Comparison of ENCODE assay signal across 20 cellular contexts in the genomic region with DNA sequence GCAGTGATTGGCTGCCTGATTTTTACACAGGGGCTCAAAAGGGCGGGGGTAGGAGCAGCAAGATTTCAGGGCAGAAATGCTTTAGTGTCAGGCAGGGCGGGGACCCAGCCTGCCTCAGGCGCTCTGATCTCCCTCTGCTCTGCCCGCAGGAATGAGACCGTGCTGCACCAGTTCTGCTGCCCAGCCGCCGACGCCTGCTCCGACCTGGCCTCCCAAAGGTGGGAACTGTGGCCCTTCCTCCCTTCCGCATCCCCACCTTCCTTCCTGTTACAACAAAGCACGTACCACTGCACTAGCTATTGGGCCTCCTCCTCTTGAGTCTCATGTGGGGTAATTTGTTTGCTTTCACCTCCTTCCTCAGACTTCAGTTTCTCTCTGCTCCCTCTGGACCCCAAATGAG. TPM values are rescaled to one million over a fixed set of nuclear protein-coding genes. Genes with fewer than 3 reads are reported as not detected.
A peak's percentile ranks its signal among the peaks of the same experiment; 100 is the strongest.
DNase-seq lines count a peak whose midpoint lies in the region; ATAC-seq, FAIRE-seq and TF ChIP-seq lines count a peak whose summit lies in the region.
"Had no signal": no experiment of that assay in that cellular context is flagged by ENCODE, and none has a peak within 500 bp of the region (broad histone marks: within the 10 kb centered on the region; RNA-seq: fewer than 3 reads in every experiment).

No MANE protein-coding gene starts in this region.

- H3K27ac ChIP-seq in H1 (ENCODE audit: low read depth, low read length) (no peak overlapping the region), mesenchymal stem cell (ENCODE audit: low read length, poor library complexity, severe bottlenecking) (peak overlapping the region; percentile 72), upper lobe of right lung (no peak overlapping the region)
- H3K27ac ChIP-seq: psoas muscle, transverse colon had no signal

- TF ChIP-seq EP300 in H1 (IDR thresholded peaks at IDR 0.05; ENCODE audit: borderline replicate concordance in 1 of 2, low read depth in 2 of 2, low read length in 2 of 2) = no peak

- H3K23me2 ChIP-seq in H1 (ENCODE audit: low read depth, low read length) = no peaks in the 10 kb centered on the region

- H3K9ac ChIP-seq in H1 (replicated peaks in 1 of 4; ENCODE audit: extremely low read depth in 1 of 4, low read depth in 3 of 4, low read length in 3 of 4) (no peak overlapping the region), mesenchymal stem cell (ENCODE audit: low read length) (no peak overlapping the region)

- peak overlapping the region; percentile 61 to 62 for H3K4me2 ChIP-seq in H1 (ENCODE audit: insufficient read depth in 1 of 2, low read depth in 2 of 2, low read length in 2 of 2)
- H3K4me2 ChIP-seq in mesenchymal stem cell (ENCODE audit: low read length, poor library complexity, severe bottlenecking) = peak overlapping the region; percentile 1

- 34% methylated on average over 11 of the region's 11 CpGs; no CpG with 5 or more reads in 1 of the 2 experiments for WGBS in H1 (ENCODE audit: extremely low coverage in 1 of 2, insufficient coverage in 1 of 2, insufficient read length in 1 of 2, insufficient replicate concordance in 2 of 2, low coverage in 1 of 2, low lambda C conversion rate in 2 of 2, missing lambda C conversion rate in 1 of 2), 2 experiments
- WGBS in mesenchymal stem cell = 14% methylated on average over 11 of the region's 11 CpGs

- CTCF ChIA-PET in H1 (lab: Charles Lee; ENCODE audit: partially characterized antibody) = interaction anchor here (0.9 to 2.4 kb wide), 4 partner anchors 11 to 121 kb away, joined by 3 to 8 read pairs (median 4); no protein-coding TSS in a partner anchor

- H3K4me3 ChIP-seq in H1 (ENCODE audit: extremely low read depth in 1 of 4, insufficient read depth in 2 of 4, low read depth in 3 of 4, low read length in 4 of 4) (peak overlapping the region in 3 of 4 experiments; percentile 15 to 43 (median 24); a peak in 5 of 8 replicates), mesenchymal stem cell (ENCODE audit: insufficient read depth in 1 of 2, low read depth in 1 of 2, low read length in 2 of 2) (peak overlapping the region in 1 of 2 experiments; percentile 62), upper lobe of right lung (no peak overlapping the region)
- H3K4me3 ChIP-seq: psoas muscle, transverse colon had no signal

- peaks cover 2% of the 10 kb centered on the region for H3K9me3 Mint-ChIP-seq in activated naive CD8-positive, alpha-beta T cell treated with anti-CD3 and anti-CD28 coated beads, Interleukin-2, amount 50 U/mL, for 24 hours
- H3K9me3 Mint-ChIP-seq: activated CD8-positive, alpha-beta T cell treated with anti-CD3 and anti-CD28 coated beads for 36 hours had no signal

- no peak for TF ChIP-seq RAD21 in H1 (IDR thresholded peaks at IDR 0.05 in 1 of 2, conservative IDR thresholded peaks at IDR 0.05 in 1 of 2; ENCODE audit: low read depth in 2 of 2, low read length in 2 of 2)

- no peak overlapping the region for H4K5ac ChIP-seq in H1 (ENCODE audit: insufficient read length, low read depth, low read length)

- H3K23ac ChIP-seq in H1 (ENCODE audit: insufficient read length) (no peak overlapping the region), mesenchymal stem cell (ENCODE audit: low read length in 2 of 2) (no peak overlapping the region)

- H3K4me3 Mint-ChIP-seq in activated naive CD8-positive, alpha-beta T cell treated with anti-CD3 and anti-CD28 coated beads, Interleukin-2, amount 50 U/mL, for 24 hours = no peak overlapping the region
- H3K4me3 Mint-ChIP-seq: activated CD8-positive, alpha-beta T cell treated with anti-CD3 and anti-CD28 coated beads for 36 hours; activated T-cell treated with anti-CD3 and anti-CD28 coated beads, Interleukin-2, amount 50 U/mL, for 72 hours; naive thymus-derived CD4-positive, alpha-beta T cell; stimulated activated naive B cell treated with anti-CD40 and anti-IgM and Interleukin-4, amounts not matched to agents 10 μg/mL and 1 μg/mL and 100 μg/mL, for 72 hours; T-helper 1 cell treated with Interleukin-12 subunit alpha and Interleukin-12 subunit beta and Interleukin-4 antibody, amounts not matched to agents 30 μg/mL and 1 μg/mL, for 36 hours had no signal

- H3K36me3 ChIP-seq in H1 (ENCODE audit: control insufficient read depth in 2 of 4, insufficient read depth in 4 of 4, low read length in 3 of 4) (no peaks in the 10 kb centered on the region), mesenchymal stem cell (ENCODE audit: control insufficient read depth in 1 of 2, insufficient read depth in 2 of 2, low read depth in 1 of 2, low read length in 2 of 2) (no peaks in the 10 kb centered on the region), upper lobe of right lung (no peaks in the 10 kb centered on the region)
- H3K36me3 ChIP-seq: transverse colon had no signal

- H3K79me2 ChIP-seq in H1 (ENCODE audit: control insufficient read depth in 1 of 2, insufficient read depth in 2 of 2, low read length in 2 of 2) = no peaks in the 10 kb centered on the region

- H2BK12ac ChIP-seq in H1 (ENCODE audit: low read depth, low read length) = no peak overlapping the region
- H2BK12ac ChIP-seq in mesenchymal stem cell (ENCODE audit: low read length in 2 of 2) = no peak overlapping the region

- no peak overlapping the region for H3K14ac ChIP-seq in H1 (ENCODE audit: insufficient read length)
- H3K14ac ChIP-seq in mesenchymal stem cell (ENCODE audit: low read length in 2 of 2) = no peak overlapping the region

- H2BK20ac ChIP-seq in H1 (ENCODE audit: low read length) = 0 out of 2 replicates have a peak overlapping the region, but pooled peaks have one; percentile 8

- no peak for FAIRE-seq in H1 (lab: Jason Lieb, UNC)

- no peak overlapping the region for H4K91ac ChIP-seq in H1 (replicated peaks; ENCODE audit: insufficient read length, low read length)
- H4K91ac ChIP-seq in mesenchymal stem cell (ENCODE audit: low read length) = no peak overlapping the region

- H3K79me1 ChIP-seq in H1 (ENCODE audit: low read depth, low read length) (no peaks in the 10 kb centered on the region), mesenchymal stem cell (replicated peaks; ENCODE audit: low read length, poor library complexity, severe bottlenecking) (no peaks in the 10 kb centered on the region)

- H3K56ac ChIP-seq in H1 (replicated peaks; ENCODE audit: insufficient read length, low read depth, low read length) = no peak overlapping the region

- H3K27ac Mint-ChIP-seq in activated naive CD8-positive, alpha-beta T cell treated with anti-CD3 and anti-CD28 coated beads, Interleukin-2, amount 50 U/mL, for 24 hours = no peak overlapping the region
- H3K27ac Mint-ChIP-seq: activated CD8-positive, alpha-beta T cell treated with anti-CD3 and anti-CD28 coated beads for 36 hours; activated T-cell treated with anti-CD3 and anti-CD28 coated beads, Interleukin-2, amount 50 U/mL, for 72 hours; naive thymus-derived CD4-positive, alpha-beta T cell; stimulated activated naive B cell treated with anti-CD40 and anti-IgM and Interleukin-4, amounts not matched to agents 10 μg/mL and 1 μg/mL and 100 μg/mL, for 72 hours; T-helper 1 cell treated with Interleukin-12 subunit alpha and Interleukin-12 subunit beta and Interleukin-4 antibody, amounts not matched to agents 30 μg/mL and 1 μg/mL, for 36 hours had no signal

- POLR2A ChIA-PET in H1 (lab: Charles Lee; ENCODE audit: partially characterized antibody) = no interaction called here

- H3K4me1 ChIP-seq in H1 (replicated peaks in 1 of 4; ENCODE audit: control insufficient read depth in 3 of 4, insufficient read depth in 4 of 4, low read length in 3 of 4) (peaks cover 0 to 22% (median 14%) of the 10 kb centered on the region in 4 experiments; a peak in 6 of 7 replicates), mesenchymal stem cell (ENCODE audit: control insufficient read depth, insufficient read depth, low read depth, low read length) (peaks cover 24% of the 10 kb centered on the region), upper lobe of right lung (no peaks in the 10 kb centered on the region)
- H3K4me1 ChIP-seq: psoas muscle, transverse colon had no signal

- no peaks in the 10 kb centered on the region for H4K20me1 ChIP-seq in H1 (replicated peaks in 1 of 2; ENCODE audit: control insufficient read depth in 1 of 2, insufficient read depth in 2 of 2, low read length in 2 of 2)

- peak overlapping the region; percentile 60; the same call in 1 of the 2 replicates for H3K18ac ChIP-seq in H1 (ENCODE audit: extremely low read depth, low read length)
- H3K18ac ChIP-seq in mesenchymal stem cell (ENCODE audit: low read depth in 1 of 2, low read length in 2 of 2) = no peak overlapping the region

- TF ChIP-seq POLR2A in H1 (IDR thresholded peaks at IDR 0.05; ENCODE audit: control extremely low read depth in 1 of 2, low read depth in 2 of 2, low read length in 2 of 2) = no peak

- peaks cover 2% of the 10 kb centered on the region for H3K4me1 Mint-ChIP-seq in activated naive CD8-positive, alpha-beta T cell treated with anti-CD3 and anti-CD28 coated beads, Interleukin-2, amount 50 U/mL, for 24 hours

- ATAC-seq in upper lobe of right lung = no peak
- ATAC-seq in activated naive CD8-positive, alpha-beta T cell treated with anti-CD3 and anti-CD28 coated beads, Interleukin-2, amount 50 U/mL, for 24 hours = no peak
- ATAC-seq: activated CD8-positive, alpha-beta T cell treated with anti-CD3 and anti-CD28 coated beads for 36 hours; activated T-cell treated with anti-CD3 and anti-CD28 coated beads, Interleukin-2, amount 50 U/mL, for 72 hours; naive thymus-derived CD4-positive, alpha-beta T cell; psoas muscle; stimulated activated naive B cell treated with anti-CD40 and anti-IgM and Interleukin-4, amounts not matched to agents 10 μg/mL and 1 μg/mL and 100 μg/mL, for 72 hours had no signal

- H4K8ac ChIP-seq in H1 (ENCODE audit: extremely low read depth, insufficient read depth, low read length) = no peak overlapping the region
- H4K8ac ChIP-seq in mesenchymal stem cell (ENCODE audit: low read length) = no peak overlapping the region

- H3K27me3 Mint-ChIP-seq in activated naive CD8-positive, alpha-beta T cell treated with anti-CD3 and anti-CD28 coated beads, Interleukin-2, amount 50 U/mL, for 24 hours = peaks cover 6% of the 10 kb centered on the region

- peak; percentile 38 for DNase-seq in DMS79 treated with DMSO at 0.1 percent for 48 hours (lab: John Stamatoyannopoulos, UW)
- DNase-seq in DMS79 (lab: John Stamatoyannopoulos, UW) = no peak
- peak in 1 of 2 experiments; percentile 63 for DNase-seq in H1 (ENCODE audit: low read depth in 1 of 2, low spot score in 2 of 2)
- no peak for DNase-seq in mesenchymal stem cell
- DNase-seq in upper lobe of right lung = peak; percentile 46
- no peak for DNase-seq in SIG-M5 treated with dmso at 0.1 percent for 504 hours (lab: John Stamatoyannopoulos, UW; ENCODE audit: unreplicated experiment)
- DNase-seq in middle frontal gyrus (ENCODE audit: extremely low spot score, low spot score) = no peak
- no peak for DNase-seq in activated naive CD8-positive, alpha-beta T cell treated with anti-CD3 and anti-CD28 coated beads, Interleukin-2, amount 50 U/mL, for 24 hours
- DNase-seq: activated CD8-positive, alpha-beta T cell treated with anti-CD3 and anti-CD28 coated beads for 36 hours; activated T-cell treated with anti-CD3 and anti-CD28 coated beads, Interleukin-2, amount 50 U/mL, for 72 hours; C1 segment of cervical spinal cord; central memory CD4-positive, alpha-beta T cell; naive thymus-derived CD4-positive, alpha-beta T cell; NCI-H1417 treated with DMSO at 0.1 percent for 48 hours; NCI-H446 treated with DMSO at 0.1 percent for 48 hours; psoas muscle; Right ventricle myocardium superior; stimulated activated naive B cell treated with anti-CD40 and anti-IgM and Interleukin-4, amounts not matched to agents 10 μg/mL and 1 μg/mL and 100 μg/mL, for 72 hours; transverse colon had no signal

- H3K27me3 ChIP-seq in H1 (replicated peaks in 1 of 4; ENCODE audit: control insufficient read depth in 3 of 4, extremely low read depth in 1 of 4, insufficient read depth in 3 of 4, low read length in 3 of 4) (peaks cover 0 to 7% (median 5%) of the 10 kb centered on the region in 4 experiments; a peak in 6 of 7 replicates), mesenchymal stem cell (ENCODE audit: control insufficient read depth in 1 of 2, insufficient read depth in 1 of 2, low read length in 2 of 2) (peaks cover 4 to 86% of the 10 kb centered on the region in 2 experiments), upper lobe of right lung (peaks cover 31% of the 10 kb centered on the region)

- H2BK5ac ChIP-seq in H1 (ENCODE audit: low read depth, low read length) (no peak overlapping the region), mesenchymal stem cell (ENCODE audit: low read depth, low read length, poor library complexity, severe bottlenecking) (no peak overlapping the region)

- no peak overlapping the region for H2AK5ac ChIP-seq in H1 (ENCODE audit: low read depth, low read length)
- no peak overlapping the region for H2AK5ac ChIP-seq in mesenchymal stem cell (ENCODE audit: low read length, severe bottlenecking)

- H3K4ac ChIP-seq in H1 (replicated peaks; ENCODE audit: insufficient read length, low read depth, low read length) (no peak overlapping the region), mesenchymal stem cell (ENCODE audit: low read depth in 1 of 2, low read length in 2 of 2) (no peak overlapping the region)

- no peak overlapping the region for H2BK120ac ChIP-seq in H1 (replicated peaks; ENCODE audit: low read depth, low read length)
- H2BK120ac ChIP-seq in mesenchymal stem cell (ENCODE audit: low read depth, low read length) = no peak overlapping the region

- no peak overlapping the region for H2BK15ac ChIP-seq in H1 (ENCODE audit: low read length)
- H2BK15ac ChIP-seq in mesenchymal stem cell (ENCODE audit: low read depth, poor library complexity, severe bottlenecking) = peak overlapping the region; percentile 9

- no peaks in the 10 kb centered on the region for H3K9me3 ChIP-seq in H1 (ENCODE audit: insufficient read depth in 2 of 2, low read depth in 1 of 2, low read length in 1 of 2)
- H3K9me3 ChIP-seq in mesenchymal stem cell (ENCODE audit: control insufficient read depth, low read length) = peaks cover 1% of the 10 kb centered on the region
- no peaks in the 10 kb centered on the region for H3K9me3 ChIP-seq in upper lobe of right lung
- H3K9me3 ChIP-seq: psoas muscle, transverse colon had no signal

- intact Hi-C loops in upper lobe of right lung (cut with DNase I) = no loop called here

- H3K36me3 Mint-ChIP-seq in activated naive CD8-positive, alpha-beta T cell treated with anti-CD3 and anti-CD28 coated beads, Interleukin-2, amount 50 U/mL, for 24 hours (ENCODE audit: low read depth) = no peaks in the 10 kb centered on the region
- H3K36me3 Mint-ChIP-seq: naive thymus-derived CD4-positive, alpha-beta T cell; stimulated activated naive B cell treated with anti-CD40 and anti-IgM and Interleukin-4, amounts not matched to agents 10 μg/mL and 1 μg/mL and 100 μg/mL, for 72 hours had no signal

- H2AFZ ChIP-seq in H1 (ENCODE audit: low read length) = peak overlapping the region; percentile 95
- no peak overlapping the region for H2AFZ ChIP-seq in mesenchymal stem cell (ENCODE audit: low read depth, low read length)

- no peak for TF ChIP-seq CTCF in H1 (IDR thresholded peaks at IDR 0.05; ENCODE audit: control extremely low read depth in 1 of 3, insufficient read depth in 1 of 3, low read depth in 1 of 3, low read length in 3 of 3)
- no peak for TF ChIP-seq CTCF in upper lobe of right lung (IDR thresholded peaks at IDR 0.05)

RNA-seq across cellular contexts. Expression of gene IQSEC3, which starts 32.4 kb away (rescaled TPM):
- total RNA-seq in H1 (2021; fragmentation: NEBNext Ultra II Directional; extraction: Animal tissue kit (Norgen Biotek cat#: 25700)) = 3.1 and 3.6 TPM in 2 replicates
- polyA plus RNA-seq in H1 (2011; rRNA removed) = 1.2 and 2.2 TPM in 2 replicates
- polyA plus RNA-seq in H1 (2011; cell fraction: cytosol; rRNA removed) = 2.0 TPM
- polyA plus RNA-seq in H1 (2011; cell fraction: nucleus; rRNA removed) = 6.2 TPM
- polyA plus RNA-seq in H1 (2012, experiment 1 of 2) = 1.1 to 3.1 TPM (median 2.0 TPM) in 4 replicates
- polyA plus RNA-seq in H1 (2012, experiment 2 of 2) = 5.0 TPM
- 2.8 TPM for polyA plus RNA-seq in H1 (2013, experiment 1 of 2)
- 2.0 TPM for polyA plus RNA-seq in H1 (2013, experiment 2 of 2)
- polyA minus RNA-seq in H1 (2011; rRNA and poly(A)+ RNA removed) = 1.9 and 3.2 TPM in 2 replicates
- 1.9 TPM for polyA minus RNA-seq in H1 (2011; cell fraction: cytosol; rRNA and poly(A)+ RNA removed)
- 4.0 TPM for polyA minus RNA-seq in H1 (2011; cell fraction: nucleus; rRNA and poly(A)+ RNA removed)
- polyA plus RNA-seq in mesenchymal stem cell (2013, experiment 1 of 2) = 0.39 TPM
- 0.25 TPM for polyA plus RNA-seq in mesenchymal stem cell (2013, experiment 2 of 2)
- total RNA-seq in upper lobe of right lung = 4.6 TPM

Comparison
In these comparisons a context has a peak if more than half of its experiments do, and no peak if none do; other contexts are left out.
1. DNase-seq: peak in DMS79 treated with DMSO at 0.1 percent for 48 hours (single experiment) and upper lobe of right lung (single experiment); none in DMS79 (single experiment), mesenchymal stem cell (single experiment), SIG-M5 treated with dmso at 0.1 percent for 504 hours (single experiment), middle frontal gyrus (single experiment) and activated naive CD8-positive, alpha-beta T cell treated with anti-CD3 and anti-CD28 coated beads, Interleukin-2, amount 50 U/mL, for 24 hours (single experiment).